22 cellular contexts compared by ENCODE assay signal in genomic region chr18:76979111-76979751, GRCh38.
DNase-seq lines count a peak whose midpoint lies in the region; ATAC-seq, FAIRE-seq and TF ChIP-seq lines count a peak whose summit lies in the region.
"Had no signal": no experiment of that assay in that cellular context is flagged by ENCODE, and none has a peak within 500 bp of the region (broad histone marks: within the 10 kb centered on the region; RNA-seq: fewer than 3 reads in every experiment).

No MANE protein-coding gene starts in this region.

- BruUV-seq in OCI-LY7 (replicated peaks; lab: Mats Ljungman, UMichigan), result no TSS peak

- H4K20me1 ChIP-seq in OCI-LY7 (ENCODE audit: insufficient read depth, low read length), result no peaks in the 10 kb centered on the region

- peak overlapping the region; percentile 64 for H3K4me3 ChIP-seq in OCI-LY7 (ENCODE audit: low read depth, low read length, poor library complexity, severe bottlenecking)
- H3K4me3 ChIP-seq: adrenal gland, breast epithelium, K562, lung, pancreas, tibial artery had no signal

- H3K9me3 ChIP-seq in OCI-LY7 (ENCODE audit: low read length), result no peaks in the 10 kb centered on the region
- H3K9me3 ChIP-seq: adrenal gland, breast epithelium, pancreas, SK-N-SH, tibial artery had no signal

- peak overlapping the region; percentile 80 for H3K27ac ChIP-seq in OCI-LY7 (ENCODE audit: low read depth, low read length, poor library complexity, severe bottlenecking)
- H3K27ac ChIP-seq: adrenal gland, breast epithelium, pancreas, tibial artery had no signal

- ATAC-seq in memory B cell (ENCODE audit: low read depth), result no peak
- ATAC-seq: K562, pancreas had no signal

- H3K36me3 Mint-ChIP-seq in brain (no peaks in the 10 kb centered on the region), memory B cell (peaks cover 5% of the 10 kb centered on the region)

- DNase-seq in OCI-LY7 (ENCODE audit: low spot score) (no peak), memory B cell (ENCODE audit: low spot score in 2 of 2) (no peak), superior temporal gyrus (ENCODE audit: extremely low spot score) (peak; percentile 28), NCI-H524 (lab: John Stamatoyannopoulos, UW) (no peak), GM19239 (ENCODE audit: insufficient read length, low spot score) (no peak)
- DNase-seq in activated effector memory CD4-positive, alpha-beta T cell treated with anti-CD3 and anti-CD28 coated beads, Interleukin-2, amount 50 U/mL, for 16 hours, result no peak
- DNase-seq: activated CD4-positive, CD25-positive, alpha-beta regulatory T cell treated with anti-CD3 and anti-CD28 coated beads, Interleukin-2, amount 50 U/mL, for 72 hours; activated gamma-delta T cell; DMS79; NCI-H1694 treated with DMSO at 0.1 percent for 48 hours; pancreas; RPMI8226; SK-N-SH; stimulated activated naive CD4-positive, alpha-beta T cell treated with Interleukin-2 at 50 U/mL for 16 hours; T-helper 9 cell; tibial artery had no signal

- peaks cover 91% of the 10 kb centered on the region for H3K4me1 Mint-ChIP-seq in brain
- peaks cover 61% of the 10 kb centered on the region for H3K4me1 Mint-ChIP-seq in memory B cell

- POLR2A ChIA-PET in OCI-LY7 (lab: Charles Lee), result interaction anchor here (3.0 kb wide), 1 partner anchor 14 kb away, joined by 9 read pairs; no protein-coding TSS in a partner anchor

- H3K9me3 Mint-ChIP-seq in brain (peaks cover 0 to 8% (median 0%) of the 10 kb centered on the region in 5 experiments), memory B cell (peaks cover 3% of the 10 kb centered on the region)
- H3K9me3 Mint-ChIP-seq: dendritic cell treated with granulocyte-macrophage colony-stimulating factor and Interleukin-4, amounts not matched to agents 40 ng/mL and 50 ng/mL, for 4 days had no signal

- no peak for FAIRE-seq in GM19239 (lab: Jason Lieb, UNC)
- FAIRE-seq: K562, pancreas had no signal

- H3K27ac Mint-ChIP-seq in brain, result peak overlapping the region in 3 of 5 experiments; percentile 6 to 83 (median 68)
- peak overlapping the region; percentile 100 for H3K27ac Mint-ChIP-seq in memory B cell
- H3K27ac Mint-ChIP-seq: dendritic cell treated with granulocyte-macrophage colony-stimulating factor and Interleukin-4, amounts not matched to agents 40 ng/mL and 50 ng/mL, for 4 days had no signal

- no peaks in the 10 kb centered on the region for H3K79me2 ChIP-seq in OCI-LY7 (ENCODE audit: insufficient read depth, low read depth, low read length)

- H3K4me2 ChIP-seq in OCI-LY7 (ENCODE audit: low read length), result peak overlapping the region; percentile 95
- H3K4me2 ChIP-seq: SK-N-SH had no signal

- intact Hi-C loops in OCI-LY7 (cut with micrococcal nuclease; ENCODE audit: unreplicated experiment), result no loop called here

- CTCF ChIA-PET in OCI-LY7 (lab: Charles Lee; ENCODE audit: unreplicated experiment), result no interaction called here

- H3K27me3 Mint-ChIP-seq in brain (no peaks in the 10 kb centered on the region), memory B cell (no peaks in the 10 kb centered on the region)
- H3K27me3 Mint-ChIP-seq: dendritic cell treated with granulocyte-macrophage colony-stimulating factor and Interleukin-4, amounts not matched to agents 40 ng/mL and 50 ng/mL, for 4 days had no signal

- H3K4me1 ChIP-seq in OCI-LY7 (ENCODE audit: insufficient read depth, low read length, poor library complexity, severe bottlenecking), result peaks cover 71% of the 10 kb centered on the region
- H3K4me1 ChIP-seq: breast epithelium had no signal

- H3K4me3 Mint-ChIP-seq in brain (no peak overlapping the region), memory B cell (peak overlapping the region; percentile 80)
- H3K4me3 Mint-ChIP-seq: dendritic cell treated with granulocyte-macrophage colony-stimulating factor and Interleukin-4, amounts not matched to agents 40 ng/mL and 50 ng/mL, for 4 days had no signal

- H2AFZ ChIP-seq in OCI-LY7 (ENCODE audit: low read length), result no peak overlapping the region

- TF ChIP-seq CTCF in OCI-LY7 (conservative IDR thresholded peaks at IDR 0.05; ENCODE audit: low read length), result no peak
- no peak for TF ChIP-seq CTCF in brain (conservative IDR thresholded peaks at IDR 0.05)

- no peaks in the 10 kb centered on the region for H3K9me2 ChIP-seq in OCI-LY7 (ENCODE audit: insufficient read depth, low read length)
- H3K9me2 ChIP-seq: SK-N-SH had no signal

- no peaks in the 10 kb centered on the region for H3K36me3 ChIP-seq in OCI-LY7 (ENCODE audit: insufficient read depth, low read length)
- H3K36me3 ChIP-seq: adrenal gland, breast epithelium, pancreas had no signal
